ENCODE assay signal across 14 cellular contexts in the genomic region with DNA sequence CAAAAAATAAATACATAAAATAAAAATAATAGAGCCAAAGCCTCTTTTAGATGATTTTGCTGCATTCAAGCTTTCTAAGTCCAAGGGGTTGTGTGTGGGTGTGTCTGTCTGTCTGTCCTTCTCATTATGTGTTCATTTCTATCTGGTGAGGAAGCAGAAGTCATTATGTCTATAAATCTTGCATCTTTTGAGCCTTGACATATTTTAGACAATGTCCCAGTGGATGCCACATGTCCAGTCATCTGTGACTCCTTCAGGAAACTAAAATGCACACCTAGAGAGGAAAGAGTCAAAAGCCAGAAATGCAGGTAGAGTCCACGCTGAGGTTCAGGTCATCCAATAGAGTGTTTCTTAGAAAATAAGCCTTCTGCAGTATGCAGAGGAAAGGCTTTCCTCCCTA.
"Had no signal": no experiment of that assay in that cellular context is flagged by ENCODE, and none has a peak within 500 bp of the region (broad histone marks: within the 10 kb centered on the region; RNA-seq: fewer than 3 reads in every experiment).

No MANE protein-coding gene starts in this region.

- ATAC-seq: esophagus mucosa, sciatic nerve had no signal

- H3K27ac Mint-ChIP-seq: activated naive CD4-positive, alpha-beta T cell treated with anti-CD3 and anti-CD28 coated beads, Interleukin-2, amount 50 U/mL, for 24 hours; nephron progenitor cell had no signal

- H3K27me3 ChIP-seq: adrenal gland, colonic mucosa, ovary had no signal

- H3K27me3 Mint-ChIP-seq: activated naive CD4-positive, alpha-beta T cell treated with anti-CD3 and anti-CD28 coated beads, Interleukin-2, amount 50 U/mL, for 24 hours had no signal

- H3K4me3 ChIP-seq: adrenal gland, colonic mucosa, left ventricle myocardium inferior, ovary, thoracic aorta had no signal

- DNase-seq: activated CD4-positive, alpha-beta T cell treated with anti-CD3 and anti-CD28 coated beads for 1 hour; activated CD4-positive, alpha-beta T cell treated with anti-CD3 and anti-CD28 coated beads, Interleukin-2, amount 50 U/mL, for 4 hours; activated effector memory CD4-positive, alpha-beta T cell treated with Interleukin-2 at 50 U/mL for 16 hours; activated T-cell treated with anti-CD3 and anti-CD28 coated beads, Interleukin-2, amount 50 U/mL, for 1 hour; adrenal gland; colonic mucosa; islet precursor cell; left ventricle myocardium inferior; nephron progenitor cell; ovary had no signal

- H3K36me3 ChIP-seq: adrenal gland, colonic mucosa, left ventricle myocardium inferior, ovary, thoracic aorta had no signal

- H3K4me3 Mint-ChIP-seq: activated naive CD4-positive, alpha-beta T cell treated with anti-CD3 and anti-CD28 coated beads, Interleukin-2, amount 50 U/mL, for 24 hours; nephron progenitor cell had no signal

- H3K9me3 ChIP-seq: adrenal gland, colonic mucosa, left ventricle myocardium inferior, ovary, thoracic aorta had no signal

- H3K27ac ChIP-seq: colonic mucosa, thoracic aorta had no signal

- H3K9me3 Mint-ChIP-seq: activated naive CD4-positive, alpha-beta T cell treated with anti-CD3 and anti-CD28 coated beads, Interleukin-2, amount 50 U/mL, for 24 hours; nephron progenitor cell had no signal
